ENCODE assay signal across 8 cellular contexts in genomic region chr5:159207222-159207615, GRCh38. TPM values are rescaled to one million over a fixed set of nuclear protein-coding genes. Genes with fewer than 3 reads are reported as not detected.
DNase-seq lines count a peak whose midpoint lies in the region; ATAC-seq and TF ChIP-seq lines count a peak whose summit lies in the region.

No MANE protein-coding gene starts in this region.

- H3K9me3 ChIP-seq in SU-DHL-6 (ENCODE audit: insufficient read depth, low read length), result no peaks in the 10 kb centered on the region

- TF ChIP-seq CTCF in GM06990 (IDR thresholded peaks at IDR 0.05; ENCODE audit: insufficient read depth, low read length, poor library complexity, severe bottlenecking) (no peak), SU-DHL-6 (IDR thresholded peaks at IDR 0.05; ENCODE audit: insufficient read depth, low read length, poor library complexity, severe bottlenecking) (no peak), fibroblast of mammary gland (conservative IDR thresholded peaks at IDR 0.05; ENCODE audit: control insufficient read depth, insufficient read depth, low read depth, low read length) (no peak), retinal pigment epithelial cell (conservative IDR thresholded peaks at IDR 0.05; ENCODE audit: low read depth, low read length) (no peak)

- peak overlapping the region; percentile 67 for H3K4me2 ChIP-seq in SU-DHL-6 (ENCODE audit: low read depth, low read length, poor library complexity, severe bottlenecking)

- H3K4me3 ChIP-seq in GM06990 (replicated peaks; ENCODE audit: low read depth, low read length) (peak overlapping the region; percentile 87), SU-DHL-6 (ENCODE audit: insufficient read depth, low read length, poor library complexity, severe bottlenecking) (peak overlapping the region; percentile 89), fibroblast of mammary gland (ENCODE audit: control insufficient read depth, low read depth, low read length) (peak overlapping the region; percentile 89), retinal pigment epithelial cell (ENCODE audit: low read length) (peak overlapping the region; percentile 83)

- peaks cover 29% of the 10 kb centered on the region for H3F3A ChIP-seq in SU-DHL-6 (ENCODE audit: insufficient read depth)

- peak overlapping the region; percentile 82 for H3K27ac ChIP-seq in SU-DHL-6 (ENCODE audit: low read depth, low read length)

- peaks cover 19% of the 10 kb centered on the region for H4K20me1 ChIP-seq in SU-DHL-6 (ENCODE audit: low read depth, low read length)

- H3K79me2 ChIP-seq in SU-DHL-6 (ENCODE audit: insufficient read depth, low read length), result peaks cover 67% of the 10 kb centered on the region

- H3K36me3 ChIP-seq in GM06990 (ENCODE audit: control insufficient read depth, insufficient read depth, low read length) (no peaks in the 10 kb centered on the region; the same call in 1 of the 2 replicates), SU-DHL-6 (ENCODE audit: low read length) (peaks cover 14% of the 10 kb centered on the region; the same call in 1 of the 2 replicates)

- no peaks in the 10 kb centered on the region for H3K9me2 ChIP-seq in SU-DHL-6 (replicated peaks; ENCODE audit: insufficient read depth, low read length)

- peak overlapping the region; percentile 86 for H3K9ac ChIP-seq in SU-DHL-6 (ENCODE audit: low read length)

- ATAC-seq in GM19467 (IDR thresholded peaks at IDR 0.05; ENCODE audit: unreplicated experiment) (no peak), HG02852 (IDR thresholded peaks at IDR 0.05; ENCODE audit: unreplicated experiment) (no peak)

- H2AFZ ChIP-seq in SU-DHL-6 (ENCODE audit: low read depth, low read length, severe bottlenecking), result no peak overlapping the region

- H3K27me3 ChIP-seq in GM06990 (replicated peaks; ENCODE audit: control insufficient read depth, insufficient read depth, low read length), result no peaks in the 10 kb centered on the region
- H3K27me3 ChIP-seq in SU-DHL-6 (ENCODE audit: low read length), result no peaks in the 10 kb centered on the region

- DNase-seq in GM06990 (ENCODE audit: extremely low read depth, insufficient read length) (no peak), fibroblast of mammary gland (ENCODE audit: low read depth) (no peak), retinal pigment epithelial cell (ENCODE audit: low read depth) (no peak), NCI-H1048 (lab: John Stamatoyannopoulos, UW) (no peak), ureter (ENCODE audit: low spot score) (no peak)

RNA-seq across cellular contexts. Expression of gene RNF145, which starts 2.1 kb away (rescaled TPM):
- 96.1 TPM for total RNA-seq in ureter

RNA-seq across cellular contexts. Expression of gene UBLCP1, which starts 55.9 kb away (rescaled TPM):
- 28.9 TPM for total RNA-seq in ureter
